Comparison of ENCODE assay signal across 8 cellular contexts in the genomic region with DNA sequence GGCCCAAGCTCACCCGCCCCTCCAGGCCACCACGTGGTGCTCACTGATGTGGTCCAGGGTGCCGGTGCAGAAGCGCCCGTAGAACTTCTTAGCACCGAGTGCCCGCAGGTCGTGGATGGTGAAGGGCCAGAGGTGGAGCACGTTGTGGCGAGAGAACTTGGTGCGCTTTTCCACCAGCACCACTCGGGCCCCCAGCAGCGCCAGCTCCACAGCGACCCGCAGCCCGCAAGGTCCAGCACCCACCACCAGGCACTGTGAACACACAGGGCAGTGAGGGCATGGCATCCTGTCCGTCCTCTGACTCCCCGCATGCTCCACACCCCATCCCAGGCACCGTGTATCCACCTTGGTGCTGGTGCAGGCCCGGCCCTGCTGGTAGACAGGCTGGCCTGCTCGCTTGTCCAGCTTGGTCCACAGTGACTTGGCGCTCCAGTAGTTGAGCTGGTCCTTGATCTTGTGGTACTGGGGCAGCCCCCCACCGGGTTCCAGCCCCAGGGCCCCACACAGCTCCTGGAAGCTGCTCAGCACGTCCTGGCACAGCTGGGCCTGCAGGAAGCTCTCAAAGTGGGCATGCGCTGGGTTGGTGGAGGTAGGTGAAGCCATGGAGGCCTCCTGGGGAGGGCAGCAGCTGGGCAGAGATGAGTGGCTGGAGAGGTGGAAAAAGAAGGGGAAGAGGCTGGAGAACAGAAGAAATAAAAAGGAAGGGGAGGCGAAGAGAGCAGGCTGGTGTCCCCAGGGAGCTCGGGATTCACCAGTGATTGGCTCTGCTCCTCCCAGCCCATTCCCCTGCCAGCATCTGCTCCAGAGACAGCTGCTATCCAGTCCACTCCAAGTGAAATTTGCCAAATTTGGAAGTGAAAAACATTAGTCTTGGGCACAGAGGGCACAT. TPM values are rescaled to one million over a fixed set of nuclear protein-coding genes. Genes with fewer than 3 reads are reported as not detected.
DNase-seq lines count a peak whose midpoint lies in the region; ATAC-seq and TF ChIP-seq lines count a peak whose summit lies in the region.

No MANE protein-coding gene starts in this region.

- no peak overlapping the region; a peak in 1 of 7 replicates for H3K27ac Mint-ChIP-seq in H9
- H3K27ac Mint-ChIP-seq in activated CD8-positive, alpha-beta T cell treated with anti-CD3 and anti-CD28 coated beads for 36 hours: peak overlapping the region; percentile 97

- no peak overlapping the region for H3T11ph ChIP-seq in H9 (ENCODE audit: low read length)

- no peak overlapping the region for H2BK20ac ChIP-seq in H9 (ENCODE audit: low read depth, low read length, poor library complexity, severe bottlenecking)

- H3K9ac ChIP-seq in H9 (ENCODE audit: extremely low read depth, insufficient read length, low read length): no peak overlapping the region

- H3K79me1 ChIP-seq in H9 (ENCODE audit: insufficient read depth, low read depth, low read length, poor library complexity, severe bottlenecking): peaks cover 3% of the 10 kb centered on the region

- no peaks in the 10 kb centered on the region for H3K27me3 Mint-ChIP-seq in H9 (ENCODE audit: low read depth)
- no peaks in the 10 kb centered on the region for H3K27me3 Mint-ChIP-seq in activated CD8-positive, alpha-beta T cell treated with anti-CD3 and anti-CD28 coated beads for 36 hours

- H3K18ac ChIP-seq in H9 (ENCODE audit: insufficient read length, low read depth, low read length): no peak overlapping the region

- no peak overlapping the region for H4K8ac ChIP-seq in H9 (replicated peaks; ENCODE audit: insufficient read length, low read depth, low read length)

- peaks cover 10% of the 10 kb centered on the region for H3K23me2 ChIP-seq in H9 (ENCODE audit: insufficient read length, low read depth, low read length, poor library complexity, severe bottlenecking)

- no peak overlapping the region for H3K14ac ChIP-seq in H9 (ENCODE audit: insufficient read depth, low read length)

- WGBS in H9 (ENCODE audit: extremely low coverage, insufficient read length, low lambda C conversion rate): no CpG with 5 or more reads among the region's 27 CpGs

- POLR2A ChIA-PET in activated CD8-positive, alpha-beta T cell treated with anti-CD3 and anti-CD28 coated beads for 36 hours (lab: Charles Lee): interaction anchor here (0.6 to 8.3 kb wide), 4 partner anchors 10 to 22 kb away, joined by 3 to 119 read pairs (median 9); a partner anchor contains a TSS

- H3K4me1 ChIP-seq in ACC112 (ENCODE audit: control insufficient read depth, insufficient read depth, low read length, unreplicated experiment): peaks cover 22% of the 10 kb centered on the region
- H3K4me1 ChIP-seq in H9 (ENCODE audit: insufficient read depth, low read length): peaks cover 12% of the 10 kb centered on the region; the same call in 1 of the 2 replicates
- H3K4me1 ChIP-seq in vagina: peaks cover 56% of the 10 kb centered on the region

- H3K9me3 ChIP-seq in H9 (ENCODE audit: control insufficient read depth, low read depth, low read length): no peaks in the 10 kb centered on the region
- H3K9me3 ChIP-seq in vagina: no peaks in the 10 kb centered on the region

- no peak overlapping the region for H2BK12ac ChIP-seq in H9 (ENCODE audit: insufficient read length, low read depth, low read length)

- H3K4me3 ChIP-seq in ACC112 (ENCODE audit: low read depth, low read length): peak overlapping the region; percentile 78
- peak overlapping the region; percentile 60 to 78 for H3K4me3 ChIP-seq in vagina

- H3K4me3 Mint-ChIP-seq in H9: peak overlapping the region; percentile 92 to 97
- peak overlapping the region; percentile 90 for H3K4me3 Mint-ChIP-seq in activated CD8-positive, alpha-beta T cell treated with anti-CD3 and anti-CD28 coated beads for 36 hours

- intact Hi-C loops in activated CD8-positive, alpha-beta T cell treated with anti-CD3 and anti-CD28 coated beads for 36 hours (cut with micrococcal nuclease): loop anchor here (2.0 kb wide), 2 partner anchors 13 to 71 kb away; a partner anchor contains a TSS
- intact Hi-C loops in vagina (cut with DNase I): no loop called here

- no peak overlapping the region for H2BK120ac ChIP-seq in H9 (ENCODE audit: low read depth, low read length, poor library complexity, severe bottlenecking)

- H2AK5ac ChIP-seq in H9 (ENCODE audit: insufficient read length, low read length): no peak overlapping the region

- no peak overlapping the region for H2BK5ac ChIP-seq in H9 (ENCODE audit: insufficient read length, low read length)

- peaks cover 33% of the 10 kb centered on the region in 2 experiments for H3K4me1 Mint-ChIP-seq in H9
- H3K4me1 Mint-ChIP-seq in activated CD8-positive, alpha-beta T cell treated with anti-CD3 and anti-CD28 coated beads for 36 hours (ENCODE audit: low read depth): peaks cover 71% of the 10 kb centered on the region

- H3K79me2 ChIP-seq in ACC112 (ENCODE audit: control insufficient read depth, insufficient read depth, low read length, unreplicated experiment) (no peaks in the 10 kb centered on the region), H9 (ENCODE audit: insufficient read depth, low read length) (no peaks in the 10 kb centered on the region)

- peaks cover 9 to 40% (median 32%) of the 10 kb centered on the region in 3 experiments for H3K36me3 Mint-ChIP-seq in H9 (ENCODE audit: insufficient read depth in 1 of 3, low read depth in 3 of 3)
- peaks cover 8% of the 10 kb centered on the region for H3K36me3 Mint-ChIP-seq in activated CD8-positive, alpha-beta T cell treated with anti-CD3 and anti-CD28 coated beads for 36 hours (ENCODE audit: low read depth)

- H3K9me3 Mint-ChIP-seq in H9: no peaks in the 10 kb centered on the region
- H3K9me3 Mint-ChIP-seq in activated CD8-positive, alpha-beta T cell treated with anti-CD3 and anti-CD28 coated beads for 36 hours: no peaks in the 10 kb centered on the region

- no peak for ATAC-seq in activated CD8-positive, alpha-beta T cell treated with anti-CD3 and anti-CD28 coated beads for 36 hours
- ATAC-seq in GM21423 (IDR thresholded peaks at IDR 0.05; ENCODE audit: unreplicated experiment) (no peak), GM19035 (IDR thresholded peaks at IDR 0.05; ENCODE audit: unreplicated experiment) (no peak)

- peaks cover 5% of the 10 kb centered on the region; the same call in 1 of the 2 replicates for H3K36me3 ChIP-seq in ACC112 (ENCODE audit: insufficient read depth, low read length)
- H3K36me3 ChIP-seq in vagina: peaks cover 0 to 10% of the 10 kb centered on the region in 2 donors

- H4K91ac ChIP-seq in H9 (ENCODE audit: insufficient read length, low read depth, low read length): no peak overlapping the region

- H3K4me2 ChIP-seq in H9 (ENCODE audit: insufficient read depth, insufficient read length, low read length): peak overlapping the region; percentile 90

- H4K5ac ChIP-seq in H9 (ENCODE audit: insufficient read length, low read depth, low read length): no peak overlapping the region

- H3K56ac ChIP-seq in H9 (ENCODE audit: insufficient read length, low read depth, low read length): no peak overlapping the region

- H4K20me1 ChIP-seq in H9 (ENCODE audit: control insufficient read depth, insufficient read depth, insufficient read length): no peaks in the 10 kb centered on the region

- H2AFZ ChIP-seq in ACC112 (ENCODE audit: low read length, unreplicated experiment) (no peak overlapping the region), H9 (ENCODE audit: low read length) (no peak overlapping the region)

- H3K4ac ChIP-seq in H9 (ENCODE audit: low read depth, low read length): no peak overlapping the region

- TF ChIP-seq CTCF in H9 (conservative IDR thresholded peaks at IDR 0.05) (no peak), vagina (IDR thresholded peaks at IDR 0.05) (no peak)
- no peak for TF ChIP-seq CTCF in activated CD8-positive, alpha-beta T cell treated with anti-CD3 and anti-CD28 coated beads for 36 hours (IDR thresholded peaks at IDR 0.05)

- H3K27me3 ChIP-seq in ACC112 (ENCODE audit: insufficient read depth, low read length) (no peaks in the 10 kb centered on the region), H9 (ENCODE audit: insufficient read depth, low read length) (no peaks in the 10 kb centered on the region), vagina (no peaks in the 10 kb centered on the region)

- TF ChIP-seq POLR2A in vagina (IDR thresholded peaks at IDR 0.05): no peak

- DNase-seq in H9 (no peak), islet precursor cell (peak; percentile 47), vagina (ENCODE audit: extremely low spot score in 2 of 2) (no peak), SKM-1 (lab: John Stamatoyannopoulos, UW; ENCODE audit: unreplicated experiment) (no peak)
- DNase-seq in activated CD8-positive, alpha-beta T cell treated with anti-CD3 and anti-CD28 coated beads for 36 hours: no peak

- H3K27ac ChIP-seq in ACC112 (ENCODE audit: low read depth, low read length): no peak overlapping the region
- H3K27ac ChIP-seq in H9 (ENCODE audit: insufficient read length, low read depth, low read length): no peak overlapping the region
- peak overlapping the region; percentile 84 for H3K27ac ChIP-seq in vagina

- CTCF ChIA-PET in activated CD8-positive, alpha-beta T cell treated with anti-CD3 and anti-CD28 coated beads for 36 hours (lab: Charles Lee): interaction anchor here (0.6 to 3.0 kb wide), 3 partner anchors 13 to 71 kb away, joined by 3 to 10 read pairs (median 9); a partner anchor contains a TSS

- H2BK15ac ChIP-seq in H9 (ENCODE audit: low read depth, low read length): no peak overlapping the region

- no peak overlapping the region for H3K23ac ChIP-seq in H9 (ENCODE audit: insufficient read length, low read depth, low read length)

RNA-seq across cellular contexts. Expression of a gene that starts 1.7 kb away (rescaled TPM):
- 84.9 and 92.9 TPM in 2 replicates for total RNA-seq in H9 (2021)
- total RNA-seq in activated CD8-positive, alpha-beta T cell treated with anti-CD3 and anti-CD28 coated beads for 36 hours: 10 to 100 TPM; 17.7 TPM
- total RNA-seq in vagina: 54.0 TPM

RNA-seq across cellular contexts. Expression of a gene that starts 13.3 kb away (rescaled TPM):
- total RNA-seq in H9 (2021) (13.0 and 13.1 TPM in 2 replicates), vagina (21.4 TPM)
- total RNA-seq in activated CD8-positive, alpha-beta T cell treated with anti-CD3 and anti-CD28 coated beads for 36 hours: 1 to 10 TPM; 8.7 to 9.6 TPM

RNA-seq across cellular contexts. Expression of a gene that starts 13.4 kb away (rescaled TPM):
- 0.26 and 1.0 TPM in 2 replicates for total RNA-seq in H9 (2021)
- total RNA-seq in activated CD8-positive, alpha-beta T cell treated with anti-CD3 and anti-CD28 coated beads for 36 hours: under 1 TPM; 0.27 to 0.38 TPM
- 3.9 TPM for total RNA-seq in vagina

RNA-seq across cellular contexts. Expression of a gene that starts 29.2 kb away (rescaled TPM):
- total RNA-seq in H9 (2021) (25.6 and 27.3 TPM in 2 replicates), vagina (6.6 TPM)
- 10 to 100 TPM; 10.5 to 11.8 TPM for total RNA-seq in activated CD8-positive, alpha-beta T cell treated with anti-CD3 and anti-CD28 coated beads for 36 hours
